In genomic region chr2:191030521-191031154, GRCh38 we compare ENCODE assay signal across 8 cellular contexts. TPM values are rescaled to one million over a fixed set of nuclear protein-coding genes. Genes with fewer than 3 reads are reported as not detected.
A peak's percentile ranks its signal among the peaks of the same experiment; 100 is the strongest.
DNase-seq lines count a peak whose midpoint lies in the region; ATAC-seq, FAIRE-seq and TF ChIP-seq lines count a peak whose summit lies in the region.

No MANE protein-coding gene starts in this region.

- no peaks in the 10 kb centered on the region for H3K27me3 Mint-ChIP-seq in T-helper 1 cell treated with Interleukin-12 subunit alpha and Interleukin-12 subunit beta and Interleukin-4 antibody, amounts not matched to agents 30 μg/mL and 1 μg/mL, for 36 hours (ENCODE audit: low read depth)

- peak; percentile 94 for FAIRE-seq in GM12892 (lab: Jason Lieb, UNC)

- no peak overlapping the region for H3K4me3 ChIP-seq in BE2C (ENCODE audit: low read depth, low read length)
- H3K4me3 ChIP-seq in NB4 (ENCODE audit: low read depth, low read length) = no peak overlapping the region
- no peak overlapping the region for H3K4me3 ChIP-seq in neutrophil (ENCODE audit: low read depth in 1 of 2, low read length in 1 of 2)

- H3K9me3 Mint-ChIP-seq in T-helper 1 cell treated with Interleukin-12 subunit alpha and Interleukin-12 subunit beta and Interleukin-4 antibody, amounts not matched to agents 30 μg/mL and 1 μg/mL, for 36 hours = peaks cover 4% of the 10 kb centered on the region

- peaks cover 49% of the 10 kb centered on the region for H3K4me1 Mint-ChIP-seq in T-helper 1 cell treated with Interleukin-12 subunit alpha and Interleukin-12 subunit beta and Interleukin-4 antibody, amounts not matched to agents 30 μg/mL and 1 μg/mL, for 36 hours (ENCODE audit: low read depth)

- peak overlapping the region; percentile 12 for H3K4me3 Mint-ChIP-seq in T-helper 1 cell treated with Interleukin-12 subunit alpha and Interleukin-12 subunit beta and Interleukin-4 antibody, amounts not matched to agents 30 μg/mL and 1 μg/mL, for 36 hours

- H3K9me3 ChIP-seq in BE2C = no peaks in the 10 kb centered on the region
- H3K9me3 ChIP-seq in neutrophil = no peaks in the 10 kb centered on the region

- DNase-seq in BE2C (peak; percentile 56), GM12892 (ENCODE audit: insufficient read length) (no peak), NB4 (ENCODE audit: low read depth) (peak; percentile 77), erythroblast (lab: John Stamatoyannopoulos, UW) (peak; percentile 72 to 80), UCSD-AML1 (lab: John Stamatoyannopoulos, UW; ENCODE audit: unreplicated experiment) (no peak)

- no peaks in the 10 kb centered on the region for H3K4me1 ChIP-seq in BE2C
- H3K4me1 ChIP-seq in neutrophil (ENCODE audit: control insufficient read depth in 1 of 2, insufficient read depth in 1 of 2, low read depth in 1 of 2, low read length in 1 of 2) = peaks cover 8 to 14% of the 10 kb centered on the region in 2 experiments

- H3K27ac ChIP-seq in neutrophil = no peak overlapping the region

- H3K36me3 ChIP-seq in BE2C (no peaks in the 10 kb centered on the region), neutrophil (no peaks in the 10 kb centered on the region)

- ATAC-seq in HG02588 (IDR thresholded peaks at IDR 0.05; ENCODE audit: unreplicated experiment) = peak; percentile 86

- peaks cover 67% of the 10 kb centered on the region for H3K36me3 Mint-ChIP-seq in T-helper 1 cell treated with Interleukin-12 subunit alpha and Interleukin-12 subunit beta and Interleukin-4 antibody, amounts not matched to agents 30 μg/mL and 1 μg/mL, for 36 hours (ENCODE audit: low read depth)

- TF ChIP-seq CTCF in BE2C (IDR thresholded peaks at IDR 0.05; ENCODE audit: low read depth, low read length) (peak; percentile 83), NB4 (IDR thresholded peaks at IDR 0.05; ENCODE audit: low read depth, low read length) (peak; percentile 58), neutrophil (IDR thresholded peaks at IDR 0.05) (peak; percentile 73)

- H3K27ac Mint-ChIP-seq in T-helper 1 cell treated with Interleukin-12 subunit alpha and Interleukin-12 subunit beta and Interleukin-4 antibody, amounts not matched to agents 30 μg/mL and 1 μg/mL, for 36 hours = peak overlapping the region; percentile 8

- H3K27me3 ChIP-seq in BE2C (no peaks in the 10 kb centered on the region), neutrophil (no peaks in the 10 kb centered on the region)

- TF ChIP-seq POLR2A in GM12892 (IDR thresholded peaks at IDR 0.05; ENCODE audit: low read depth, low read length) (no peak), NB4 (IDR thresholded peaks at IDR 0.05; ENCODE audit: extremely low read depth, insufficient read length) (no peak), erythroblast (IDR thresholded peaks at IDR 0.05; ENCODE audit: low read length) (no peak)

RNA-seq across cellular contexts. Expression of gene STAT1, which starts 16.7 kb away (rescaled TPM):
- polyA plus RNA-seq in BE2C (2012; ENCODE audit: insufficient read depth, insufficient read length, low read depth) = 13.9 TPM
- polyA plus RNA-seq in GM12892 (2012; ENCODE audit: missing spikeins) = 219 TPM

Comparison
In these comparisons a context has a peak if more than half of its experiments do, and no peak if none do; other contexts are left out.
1. DNase-seq: peak in BE2C (single experiment), NB4 (single experiment) and erythroblast (2 of 2); none in GM12892 (single experiment) and UCSD-AML1 (single experiment).
2. Peak in every context shown above with its lines, with median percentiles within 50 percentile points of each other: CTCF ChIP-seq.